ENCODE assay signal across 11 cellular contexts in genomic region chr5:126369995-126370731, GRCh38. TPM values are rescaled to one million over a fixed set of nuclear protein-coding genes. Genes with fewer than 3 reads are reported as not detected.
A peak's percentile ranks its signal among the peaks of the same experiment; 100 is the strongest.
DNase-seq lines count a peak whose midpoint lies in the region; ATAC-seq, FAIRE-seq and TF ChIP-seq lines count a peak whose summit lies in the region.
"Had no signal": no experiment of that assay in that cellular context is flagged by ENCODE, and none has a peak within 500 bp of the region (broad histone marks: within the 10 kb centered on the region; RNA-seq: fewer than 3 reads in every experiment).

No MANE protein-coding gene starts in this region.

- ATAC-seq in GM21515 (IDR thresholded peaks at IDR 0.05; ENCODE audit: unreplicated experiment) (no peak), HG02840 (IDR thresholded peaks at IDR 0.05; ENCODE audit: low FRiP score, unreplicated experiment) (no peak), upper lobe of left lung (ENCODE audit: low FRiP score in 2 of 2) (no peak)

- H4K5ac ChIP-seq in H1 (ENCODE audit: insufficient read length, low read depth, low read length), result no peak overlapping the region

- H3K9ac ChIP-seq in H1 (replicated peaks in 1 of 4; ENCODE audit: extremely low read depth in 1 of 4, low read depth in 3 of 4, low read length in 3 of 4), result no peak overlapping the region
- H3K9ac ChIP-seq in mucosa of stomach (ENCODE audit: low read length), result peak overlapping the region; percentile 97
- H3K9ac ChIP-seq: BLaER1 treated with 17β-estradiol and CSF1 and Interleukin-3, amounts not matched to agents 10 nM and 100 nM had no signal

- no peaks in the 10 kb centered on the region for H3K79me2 ChIP-seq in H1 (ENCODE audit: control insufficient read depth in 1 of 2, insufficient read depth in 2 of 2, low read length in 2 of 2)

- no peak overlapping the region for H3K4ac ChIP-seq in H1 (replicated peaks; ENCODE audit: insufficient read length, low read depth, low read length)

- H2AFZ ChIP-seq in H1 (ENCODE audit: low read length), result no peak overlapping the region

- peak; percentile 74 for FAIRE-seq in H1 (lab: Jason Lieb, UNC)

- H3K9me3 ChIP-seq in H1 (ENCODE audit: insufficient read depth in 2 of 2, low read depth in 1 of 2, low read length in 1 of 2) (no peaks in the 10 kb centered on the region), mucosa of stomach (ENCODE audit: control insufficient read depth, low read length) (no peaks in the 10 kb centered on the region), upper lobe of left lung (no peaks in the 10 kb centered on the region)
- H3K9me3 ChIP-seq: BLaER1 treated with 17β-estradiol and CSF1 and Interleukin-3, amounts not matched to agents 10 nM and 100 nM had no signal

- 0 out of 4 replicates have a peak overlapping the region, but pooled peaks have one; percentile 3 for H3K4me2 ChIP-seq in H1 (ENCODE audit: insufficient read depth in 1 of 2, low read depth in 2 of 2, low read length in 2 of 2)
- H3K4me2 ChIP-seq: BLaER1 treated with 17β-estradiol and CSF1 and Interleukin-3, amounts not matched to agents 10 nM and 100 nM had no signal

- H3K36me3 ChIP-seq in H1 (ENCODE audit: control insufficient read depth in 2 of 4, insufficient read depth in 4 of 4, low read length in 3 of 4) (no peaks in the 10 kb centered on the region), mucosa of stomach (ENCODE audit: control insufficient read depth, insufficient read depth, low read length) (no peaks in the 10 kb centered on the region), upper lobe of left lung (no peaks in the 10 kb centered on the region)
- H3K36me3 ChIP-seq: BLaER1 treated with 17β-estradiol and CSF1 and Interleukin-3, amounts not matched to agents 10 nM and 100 nM had no signal

- POLR2A ChIA-PET in H1 (lab: Charles Lee; ENCODE audit: partially characterized antibody), result interaction anchor here (1.0 to 1.1 kb wide), 2 partner anchors 53 to 124 kb away, joined by 3 read pairs; partner anchors contain the start of gene GRAMD2B

- no peak overlapping the region for H3K56ac ChIP-seq in H1 (replicated peaks; ENCODE audit: insufficient read length, low read depth, low read length)

- H3K4me3 ChIP-seq in AG09309 (ENCODE audit: control insufficient read depth, low read depth, low read length) (no peak overlapping the region), H1 (ENCODE audit: extremely low read depth in 1 of 4, insufficient read depth in 2 of 4, low read depth in 3 of 4, low read length in 4 of 4) (no peak overlapping the region), mucosa of stomach (ENCODE audit: low read length) (peak overlapping the region; percentile 58), upper lobe of left lung (no peak overlapping the region)
- H3K4me3 ChIP-seq: BLaER1 treated with 17β-estradiol and CSF1 and Interleukin-3, amounts not matched to agents 10 nM and 100 nM had no signal

- H2BK5ac ChIP-seq in H1 (ENCODE audit: low read depth, low read length), result 0 out of 2 replicates have a peak overlapping the region, but pooled peaks have one; percentile 40

- H3K27ac ChIP-seq in H1 (ENCODE audit: low read depth, low read length), result no peak overlapping the region
- peak overlapping the region in 1 of 4 donors; percentile 20 for H3K27ac ChIP-seq in upper lobe of left lung
- H3K27ac ChIP-seq: BLaER1 treated with 17β-estradiol and CSF1 and Interleukin-3, amounts not matched to agents 10 nM and 100 nM had no signal

- H3K4me1 ChIP-seq in H1 (replicated peaks in 1 of 4; ENCODE audit: control insufficient read depth in 3 of 4, insufficient read depth in 4 of 4, low read length in 3 of 4) (peaks cover 9 to 25% (median 23%) of the 10 kb centered on the region in 4 experiments; a peak in 6 of 7 replicates), mucosa of stomach (ENCODE audit: control insufficient read depth, insufficient read depth, low read length) (peaks cover 30% of the 10 kb centered on the region), upper lobe of left lung (peaks cover 0 to 4% (median 0%) of the 10 kb centered on the region in 4 donors)

- H2BK120ac ChIP-seq in H1 (replicated peaks; ENCODE audit: low read depth, low read length), result no peak overlapping the region

- TF ChIP-seq EP300 in H1 (IDR thresholded peaks at IDR 0.05; ENCODE audit: borderline replicate concordance in 1 of 2, low read depth in 2 of 2, low read length in 2 of 2) (no peak), upper lobe of left lung (IDR thresholded peaks at IDR 0.05) (no peak)

- no peak overlapping the region for H4K8ac ChIP-seq in H1 (ENCODE audit: extremely low read depth, insufficient read depth, low read length)

- WGBS in H1 (ENCODE audit: extremely low coverage in 1 of 2, insufficient coverage in 1 of 2, insufficient read length in 1 of 2, insufficient replicate concordance in 2 of 2, low coverage in 1 of 2, low lambda C conversion rate in 2 of 2, missing lambda C conversion rate in 1 of 2), 2 experiments, result 58% methylated on average over 6 of the region's 6 CpGs; no CpG with 5 or more reads in 1 of the 2 experiments
- WGBS in upper lobe of left lung, 2 donors, result 76 to 78% methylated on average over 6 of the region's 6 CpGs

- no peak overlapping the region for H3K14ac ChIP-seq in H1 (ENCODE audit: insufficient read length)

- TF ChIP-seq CTCF in AG09309 (IDR thresholded peaks at IDR 0.05; ENCODE audit: control insufficient read depth, insufficient read depth, low read depth, low read length, missing control alignments) (peak; percentile 29), H1 (IDR thresholded peaks at IDR 0.05; ENCODE audit: control extremely low read depth in 1 of 3, insufficient read depth in 1 of 3, low read depth in 1 of 3, low read length in 3 of 3) (no peak), upper lobe of left lung (IDR thresholded peaks at IDR 0.05) (peak in 1 of 6 experiments; percentile 15)

- DNase-seq in AG09309 (ENCODE audit: low read depth), result no peak
- DNase-seq in MV-4-11 (lab: John Stamatoyannopoulos, UW), result peak; percentile 17
- DNase-seq in H1 (ENCODE audit: low read depth in 1 of 2, low spot score in 2 of 2), result no peak
- DNase-seq in DMS79 treated with DMSO at 0.1 percent for 48 hours (lab: John Stamatoyannopoulos, UW), result no peak
- no peak for DNase-seq in upper lobe of left lung
- DNase-seq: activated CD4-positive, alpha-beta T cell treated with anti-CD3 and anti-CD28 coated beads, Interleukin-2, amount 50 U/mL, for 48 hours; caudate nucleus had no signal

- TF ChIP-seq POLR2A in H1 (IDR thresholded peaks at IDR 0.05; ENCODE audit: control extremely low read depth in 1 of 2, low read depth in 2 of 2, low read length in 2 of 2), result no peak
- no peak for TF ChIP-seq POLR2A in upper lobe of left lung (IDR thresholded peaks at IDR 0.05)

- H4K20me1 ChIP-seq in H1 (replicated peaks in 1 of 2; ENCODE audit: control insufficient read depth in 1 of 2, insufficient read depth in 2 of 2, low read length in 2 of 2), result no peaks in the 10 kb centered on the region
- H4K20me1 ChIP-seq: BLaER1 treated with 17β-estradiol and CSF1 and Interleukin-3, amounts not matched to agents 10 nM and 100 nM had no signal

- CTCF ChIA-PET in H1 (lab: Charles Lee; ENCODE audit: partially characterized antibody), result interaction anchor here (0.9 to 2.5 kb wide), 10 partner anchors 10 to 166 kb away, joined by 3 to 11 read pairs (median 5); no protein-coding TSS in a partner anchor

- no peak overlapping the region for H3K23ac ChIP-seq in H1 (ENCODE audit: insufficient read length)

- H3K27me3 ChIP-seq in H1 (replicated peaks in 1 of 4; ENCODE audit: control insufficient read depth in 3 of 4, extremely low read depth in 1 of 4, insufficient read depth in 3 of 4, low read length in 3 of 4), result no peaks in the 10 kb centered on the region
- no peaks in the 10 kb centered on the region for H3K27me3 ChIP-seq in mucosa of stomach (ENCODE audit: control insufficient read depth, insufficient read depth, low read length)
- no peaks in the 10 kb centered on the region for H3K27me3 ChIP-seq in upper lobe of left lung
- H3K27me3 ChIP-seq: BLaER1 treated with 17β-estradiol and CSF1 and Interleukin-3, amounts not matched to agents 10 nM and 100 nM had no signal

- no peak overlapping the region for H3K18ac ChIP-seq in H1 (ENCODE audit: extremely low read depth, low read length)

- no peaks in the 10 kb centered on the region; the same call in 1 of the 2 replicates for H3K23me2 ChIP-seq in H1 (ENCODE audit: low read depth, low read length)

- H3K79me1 ChIP-seq in H1 (ENCODE audit: low read depth, low read length), result no peaks in the 10 kb centered on the region

- H2BK20ac ChIP-seq in H1 (ENCODE audit: low read length), result no peak overlapping the region

- TF ChIP-seq RAD21 in H1 (IDR thresholded peaks at IDR 0.05 in 1 of 2, conservative IDR thresholded peaks at IDR 0.05 in 1 of 2; ENCODE audit: low read depth in 2 of 2, low read length in 2 of 2), result no peak

- H4K91ac ChIP-seq in H1 (replicated peaks; ENCODE audit: insufficient read length, low read length), result no peak overlapping the region

- H2AK5ac ChIP-seq in H1 (ENCODE audit: low read depth, low read length), result no peak overlapping the region

- H2BK15ac ChIP-seq in H1 (ENCODE audit: low read length), result no peak overlapping the region

- H2BK12ac ChIP-seq in H1 (ENCODE audit: low read depth, low read length), result peak overlapping the region; percentile 13; the same call in 1 of the 2 replicates

TF ChIP-seq in H1, 55 proteins besides CTCF, POLR2A, EP300 and RAD21:
- TF ChIP-seq RFX5 (IDR thresholded peaks at IDR 0.05; ENCODE audit: borderline replicate concordance, low read depth, low read length) (no peak), SP1 (IDR thresholded peaks at IDR 0.05; ENCODE audit: low read depth, low read length) (no peak), HDAC2 (IDR thresholded peaks at IDR 0.05; ENCODE audit: borderline replicate concordance in 1 of 2, low read depth in 2 of 2, low read length in 2 of 2) (0 out of 4 replicates have a peak, but pooled peaks of 1 of the 2 experiments have one; percentile 31), BACH1 (IDR thresholded peaks at IDR 0.05; ENCODE audit: low read length) (0 out of 2 replicates have a peak, but pooled peaks have one; percentile 17)
TF ChIP-seq in H1: peak in this region for 2.

RNA-seq across cellular contexts. Expression of gene GRAMD2B, which starts 53.0 kb away (rescaled TPM):
- 9.4 and 11.7 TPM in 2 replicates for total RNA-seq in H1 (2021; fragmentation: NEBNext Ultra II Directional; extraction: Animal tissue kit (Norgen Biotek cat#: 25700))
- polyA plus RNA-seq in H1 (2011; rRNA removed), result 3.5 and 6.4 TPM in 2 replicates
- polyA plus RNA-seq in H1 (2011; cell fraction: cytosol; rRNA removed), result 7.3 TPM
- 4.4 TPM for polyA plus RNA-seq in H1 (2011; cell fraction: nucleus; rRNA removed)
- polyA plus RNA-seq in H1 (2012, experiment 1 of 2), result 6.4 to 10.0 TPM (median 8.0 TPM) in 4 replicates
- 1.6 TPM for polyA plus RNA-seq in H1 (2012, experiment 2 of 2)
- 12.5 TPM for polyA plus RNA-seq in H1 (2013, experiment 1 of 2)
- polyA plus RNA-seq in H1 (2013, experiment 2 of 2), result 11.4 TPM
- polyA minus RNA-seq in H1 (2011; rRNA and poly(A)+ RNA removed), result 5.6 and 7.3 TPM in 2 replicates
- polyA minus RNA-seq in H1 (2011; cell fraction: cytosol; rRNA and poly(A)+ RNA removed), result 4.3 TPM
- 10.4 TPM for polyA minus RNA-seq in H1 (2011; cell fraction: nucleus; rRNA and poly(A)+ RNA removed)
- total RNA-seq in upper lobe of left lung, result 10 to 100 TPM; 11.3 to 70.4 (median 17.7) TPM
